In the genomic region with DNA sequence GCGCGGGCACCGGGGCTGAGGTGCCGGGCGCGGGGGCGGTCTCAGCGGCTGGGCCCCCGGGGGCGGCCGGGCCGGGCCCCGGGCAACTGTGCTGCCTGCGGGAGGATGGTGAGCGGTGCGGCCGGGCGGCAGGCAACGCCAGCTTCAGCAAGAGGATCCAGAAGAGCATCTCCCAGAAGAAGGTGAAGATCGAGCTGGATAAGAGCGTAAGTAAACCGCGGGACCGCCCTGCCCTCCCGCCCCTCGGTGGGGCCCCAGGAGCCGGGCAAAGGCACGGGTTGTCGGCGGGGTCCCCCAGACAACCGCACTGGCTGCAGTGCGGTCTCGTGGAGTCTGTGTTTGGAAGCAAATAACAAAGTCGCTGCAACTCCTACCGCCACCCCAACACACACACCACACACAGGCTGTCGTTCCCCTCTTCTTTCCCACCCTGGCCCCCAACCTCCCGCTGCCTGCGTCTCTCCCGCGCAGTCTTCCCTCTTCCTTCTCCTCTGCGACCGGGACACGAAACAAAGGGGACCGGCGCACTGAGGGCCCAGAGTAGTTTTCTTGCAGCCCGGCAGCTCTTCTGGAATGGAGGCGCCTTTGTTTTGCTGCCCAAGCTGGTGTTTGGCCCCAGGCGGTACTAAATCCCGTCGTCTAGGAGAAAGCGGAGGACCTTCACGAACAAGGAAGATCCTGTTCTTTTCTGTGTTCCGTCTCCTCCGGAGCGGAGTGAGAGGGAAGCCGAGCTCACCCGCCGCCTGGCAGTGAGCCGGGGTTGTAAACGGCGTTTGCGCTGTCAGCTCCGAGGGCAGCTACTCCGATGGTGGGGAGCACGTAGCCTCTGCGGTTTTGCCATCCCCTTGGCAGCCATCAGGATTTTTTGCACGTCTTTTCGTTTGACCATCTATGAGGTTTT, we compare ENCODE assay signal across 8 cellular contexts. TPM values are rescaled to one million over a fixed set of nuclear protein-coding genes. Genes with fewer than 3 reads are reported as not detected.
DNase-seq lines count a peak whose midpoint lies in the region; ATAC-seq, FAIRE-seq and TF ChIP-seq lines count a peak whose summit lies in the region.

No MANE protein-coding gene starts in this region.

- ATAC-seq in right cardiac atrium (peak; percentile 33), psoas muscle (peak in 3 of 4 donors; percentile 24 to 50 (median 27))

- H3K36me3 ChIP-seq in GM06990 (ENCODE audit: control insufficient read depth, insufficient read depth, low read length) = no peaks in the 10 kb centered on the region; the same call in 1 of the 2 replicates
- H3K36me3 ChIP-seq in Karpas-422 (ENCODE audit: insufficient read depth, low read length) = no peaks in the 10 kb centered on the region
- H3K36me3 ChIP-seq in psoas muscle (ENCODE audit: insufficient read depth in 1 of 2, low read depth in 1 of 2) = peaks cover 0 to 5% of the 10 kb centered on the region in 2 donors

- DNase-seq in GM06990 (ENCODE audit: extremely low read depth, insufficient read length) (peak; percentile 71), H54 (ENCODE audit: insufficient read length, low spot score) (peak; percentile 8), Karpas-422 (peak; percentile 58), T-helper 1 cell (peak; percentile 20 to 52 (median 40)), anterior cingulate cortex (lab: John Stamatoyannopoulos, UW) (peak; percentile 4 to 87 (median 67)), right cardiac atrium (peak; percentile 81 to 92 (median 92)), psoas muscle (peak; percentile 71 to 84), NCI-H1436 (lab: John Stamatoyannopoulos, UW) (no peak)

- no peaks in the 10 kb centered on the region for H3K27me3 ChIP-seq in GM06990 (replicated peaks; ENCODE audit: control insufficient read depth, insufficient read depth, low read length)
- H3K27me3 ChIP-seq in Karpas-422 (ENCODE audit: low read length) = no peaks in the 10 kb centered on the region
- H3K27me3 ChIP-seq in right cardiac atrium (ENCODE audit: control insufficient read depth, insufficient read depth) = no peaks in the 10 kb centered on the region
- no peaks in the 10 kb centered on the region for H3K27me3 ChIP-seq in psoas muscle (ENCODE audit: insufficient read depth in 3 of 3, low read length in 2 of 3)

- no peak for FAIRE-seq in H54 (lab: Jason Lieb, UNC)

- no peaks in the 10 kb centered on the region for H3K9me2 ChIP-seq in Karpas-422 (replicated peaks; ENCODE audit: insufficient read depth, low read length)

- WGBS in right cardiac atrium = under 1% methylated on average over 68 of the region's 68 CpGs
- WGBS in psoas muscle, 3 donors = 0% methylated on average over 61 to 68 of the region's 68 CpGs

- H3K4me3 ChIP-seq in GM06990 (replicated peaks; ENCODE audit: low read depth, low read length) (peak overlapping the region; percentile 78), Karpas-422 (ENCODE audit: low read length) (peak overlapping the region; percentile 84), right cardiac atrium (ENCODE audit: low read length) (peak overlapping the region; percentile 93), psoas muscle (peak overlapping the region; percentile 84)

- no peaks in the 10 kb centered on the region for H3K9me3 ChIP-seq in Karpas-422 (ENCODE audit: low read length)
- H3K9me3 ChIP-seq in right cardiac atrium (ENCODE audit: control insufficient read depth, low read length) = no peaks in the 10 kb centered on the region
- no peaks in the 10 kb centered on the region for H3K9me3 ChIP-seq in psoas muscle

- peak overlapping the region; percentile 74 for H3K9ac ChIP-seq in Karpas-422 (ENCODE audit: low read length)

- peak overlapping the region; percentile 80 for H3K4me2 ChIP-seq in Karpas-422 (ENCODE audit: low read depth, low read length, poor library complexity, severe bottlenecking)

- 0 out of 2 replicates have a peak, but pooled peaks cover 3% of the 10 kb centered on the region for H4K20me1 ChIP-seq in Karpas-422 (ENCODE audit: insufficient read depth, low read depth, low read length)

- H3K4me1 ChIP-seq in Karpas-422 (ENCODE audit: low read length) (peaks cover 8% of the 10 kb centered on the region), right cardiac atrium (ENCODE audit: control insufficient read depth, insufficient read depth, low read length) (no peaks in the 10 kb centered on the region), psoas muscle (peaks cover 16% of the 10 kb centered on the region)

- no peak for TF ChIP-seq POLR2A in H54 (IDR thresholded peaks at IDR 0.05; ENCODE audit: low read depth, low read length)

- no peak for TF ChIP-seq CTCF in GM06990 (IDR thresholded peaks at IDR 0.05; ENCODE audit: insufficient read depth, low read length, poor library complexity, severe bottlenecking)
- no peak for TF ChIP-seq CTCF in psoas muscle (IDR thresholded peaks at IDR 0.05)

- intact Hi-C loops in right cardiac atrium (cut with DNase I) (loop anchor here in 3 of 4 donors (5.0 kb wide), 1 partner anchor 39 kb away; the partner anchor contains the start of gene HMGB2 (in 3 of the 3)), psoas muscle (cut with DNase I) (loop anchor here in 1 of 2 donors (2.0 kb wide), 1 partner anchor 37 kb away; the partner anchor contains the start of gene HMGB2)

- peak overlapping the region; percentile 71; the same call in 1 of the 2 replicates for H2AFZ ChIP-seq in Karpas-422 (ENCODE audit: low read length)

- no peaks in the 10 kb centered on the region for H3K79me2 ChIP-seq in Karpas-422 (ENCODE audit: low read length)

- H3K27ac ChIP-seq in Karpas-422 (ENCODE audit: low read length) = no peak overlapping the region
- H3K27ac ChIP-seq in right cardiac atrium (ENCODE audit: low read length) = peak overlapping the region; percentile 98
- peak overlapping the region; percentile 92 for H3K27ac ChIP-seq in psoas muscle

RNA-seq across cellular contexts. Expression of gene SAP30, which starts 0.8 kb away (rescaled TPM):
- 2.0 and 11.9 TPM in 2 replicates for total RNA-seq in Karpas-422 (2014; rRNA removed; shearing (Covaris generic); ENCODE audit: low replicate concordance)
- total RNA-seq in right cardiac atrium (10 to 100 TPM; 18.8 to 23.7 (median 20.8) TPM), psoas muscle (1 to 10 TPM; 3.5 to 8.4 (median 6.4) TPM)
- polyA plus RNA-seq in right cardiac atrium (20.0 TPM), psoas muscle (10 to 100 TPM in 1 of 3 donors, 1 to 10 TPM in 2; 5.2 to 10.7 (median 7.7) TPM)

RNA-seq across cellular contexts. Expression of gene SCRG1, which starts 27.4 kb away (rescaled TPM):
- total RNA-seq in Karpas-422 (2014; rRNA removed; shearing (Covaris generic); ENCODE audit: low replicate concordance) = not detected in 2 replicates
- total RNA-seq in right cardiac atrium = 1 to 10 TPM in 3 of 4 donors, under 1 TPM in 1; 0.71 to 2.4 (median 1.7) TPM
- 1.5 TPM for polyA plus RNA-seq in right cardiac atrium
- under 1 TPM in 1 of 4 donors, not detected in 3; 0.19 TPM for total RNA-seq in psoas muscle
- under 1 TPM in 2 of 3 donors, not detected in 1; 0.01 to 0.03 TPM for polyA plus RNA-seq in psoas muscle

RNA-seq across cellular contexts. Expression of gene HMGB2, which starts 37.4 kb away (rescaled TPM):
- total RNA-seq in Karpas-422 (2014; rRNA removed; shearing (Covaris generic); ENCODE audit: low replicate concordance) = 101 and 155 TPM in 2 replicates
- total RNA-seq in right cardiac atrium (10 to 100 TPM; 26.3 to 53.4 (median 44.3) TPM), psoas muscle (10 to 100 TPM; 14.9 to 27.2 (median 19.6) TPM)
- polyA plus RNA-seq in right cardiac atrium (98.3 TPM), psoas muscle (10 to 100 TPM; 12.3 to 30.2 (median 27.4) TPM)
